In the genomic region with DNA sequence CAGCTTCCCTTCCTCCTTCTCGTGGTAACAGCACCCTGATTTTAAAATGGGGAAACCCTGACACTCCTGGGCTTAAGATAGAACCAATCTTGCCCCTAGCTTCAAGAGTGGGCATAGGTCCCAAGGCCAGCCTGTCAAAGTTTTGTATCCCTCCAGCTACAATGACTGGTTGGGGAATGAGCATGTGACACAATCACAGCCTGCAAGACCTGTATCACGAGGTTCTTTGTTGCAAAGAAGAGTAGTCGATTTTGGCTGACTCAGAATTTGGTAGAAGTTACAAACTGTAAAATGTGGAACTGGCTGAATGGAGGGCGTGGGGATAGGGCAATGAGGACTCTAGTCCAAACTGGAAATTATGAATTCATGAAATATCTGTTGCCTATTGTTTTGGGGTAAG, we compare ENCODE assay signal across 1 cellular context.
TF ChIP-seq lines count a peak whose summit lies in the region.

No MANE protein-coding gene starts in this region.

TF ChIP-seq in GM12878, 131 proteins besides CTCF, POLR2A, EP300 and RAD21 (continued from another document):
- TF ChIP-seq, protein P1, sequence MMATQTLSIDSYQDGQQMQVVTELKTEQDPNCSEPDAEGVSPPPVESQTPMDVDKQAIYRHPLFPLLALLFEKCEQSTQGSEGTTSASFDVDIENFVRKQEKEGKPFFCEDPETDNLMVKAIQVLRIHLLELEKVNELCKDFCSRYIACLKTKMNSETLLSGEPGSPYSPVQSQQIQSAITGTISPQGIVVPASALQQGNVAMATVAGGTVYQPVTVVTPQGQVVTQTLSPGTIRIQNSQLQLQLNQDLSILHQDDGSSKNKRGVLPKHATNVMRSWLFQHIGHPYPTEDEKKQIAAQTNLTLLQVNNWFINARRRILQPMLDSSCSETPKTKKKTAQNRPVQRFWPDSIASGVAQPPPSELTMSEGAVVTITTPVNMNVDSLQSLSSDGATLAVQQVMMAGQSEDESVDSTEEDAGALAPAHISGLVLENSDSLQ (IDR thresholded peaks at IDR 0.05) = peak; percentile 42; the same call in 1 of the 2 replicates
- TF ChIP-seq SIX5 (IDR thresholded peaks at IDR 0.05; ENCODE audit: low read depth, low read length, severe bottlenecking) = no peak
